20 cellular contexts compared by ENCODE assay signal in the genomic region with DNA sequence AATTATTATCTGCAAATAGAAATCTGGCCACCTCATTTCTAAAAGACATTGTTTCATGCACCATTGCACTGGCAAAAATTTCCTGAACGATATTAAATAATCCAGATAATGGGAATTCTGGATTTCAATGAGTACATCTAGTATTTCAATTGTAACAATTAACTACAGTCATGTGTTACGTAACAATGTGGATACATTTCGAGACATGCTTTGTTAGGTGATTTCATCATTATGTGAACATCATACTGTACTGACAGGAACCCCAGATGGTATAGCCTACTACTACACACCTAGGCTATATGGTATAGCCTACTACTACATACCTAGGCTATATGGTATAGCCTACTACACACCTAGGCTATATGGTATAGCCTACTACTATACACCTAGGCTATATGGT.
"Had no signal": no experiment of that assay in that cellular context is flagged by ENCODE, and none has a peak within 500 bp of the region (broad histone marks: within the 10 kb centered on the region; RNA-seq: fewer than 3 reads in every experiment).

No MANE protein-coding gene starts in this region.

- DNase-seq: activated CD4-positive, alpha-beta T cell treated with anti-CD3 and anti-CD28 coated beads, Interleukin-2, amount 50 U/mL, for 48 hours; activated naive CD4-positive, alpha-beta T cell; activated naive CD8-positive, alpha-beta T cell treated with anti-CD3 and anti-CD28 coated beads, Interleukin-2, amount 10 ng/mL, durations not matched to agents 7 days and 5 days; anterior cingulate cortex; colonic mucosa; hippocampal formation; left colon; lower lobe of right lung; sigmoid colon; stimulated activated CD4-positive, alpha-beta T cell treated with anti-CD3 and anti-CD28 coated beads, Interleukin-4, amount 100 ng/mL, for 24 hours; stomach; T-helper 2 cell; WERI-Rb-1 had no signal

- H3K4me1 Mint-ChIP-seq: activated naive CD8-positive, alpha-beta T cell treated with anti-CD3 and anti-CD28 coated beads, Interleukin-2, amount 10 ng/mL, durations not matched to agents 7 days and 5 days; brain; central memory CD8-positive, alpha-beta T cell; stimulated activated effector memory CD8-positive, alpha-beta T cell treated with anti-CD3 and anti-CD28 coated beads, Interleukin-12 subunit alpha, Interleukin-12 subunit beta, amount 100 ng/mL, for 72 hours had no signal

- FAIRE-seq: islet of Langerhans had no signal

- H3K9me3 Mint-ChIP-seq: activated naive CD8-positive, alpha-beta T cell treated with anti-CD3 and anti-CD28 coated beads, Interleukin-2, amount 10 ng/mL, durations not matched to agents 7 days and 5 days; brain; central memory CD8-positive, alpha-beta T cell; natural killer cell treated with Interleukin-12 subunit alpha and Interleukin-12 subunit beta and Interleukin-15 and Interleukin-18, amount 100 ng/mL, for 72 hours; stimulated activated effector memory CD8-positive, alpha-beta T cell treated with anti-CD3 and anti-CD28 coated beads, Interleukin-12 subunit alpha, Interleukin-12 subunit beta, amount 100 ng/mL, for 72 hours had no signal

- ATAC-seq: left colon; lower lobe of right lung; natural killer cell treated with Interleukin-12 subunit alpha and Interleukin-12 subunit beta and Interleukin-15 and Interleukin-18, amount 100 ng/mL, for 72 hours; stimulated activated effector memory CD8-positive, alpha-beta T cell treated with anti-CD3 and anti-CD28 coated beads, Interleukin-12 subunit alpha, Interleukin-12 subunit beta, amount 100 ng/mL, for 72 hours had no signal

- H3K27me3 ChIP-seq: colonic mucosa, esophagus muscularis mucosa, sigmoid colon, stomach had no signal

- H3K4me3 Mint-ChIP-seq: activated naive CD8-positive, alpha-beta T cell treated with anti-CD3 and anti-CD28 coated beads, Interleukin-2, amount 10 ng/mL, durations not matched to agents 7 days and 5 days; brain; central memory CD8-positive, alpha-beta T cell; natural killer cell treated with Interleukin-12 subunit alpha and Interleukin-12 subunit beta and Interleukin-15 and Interleukin-18, amount 100 ng/mL, for 72 hours; stimulated activated effector memory CD8-positive, alpha-beta T cell treated with anti-CD3 and anti-CD28 coated beads, Interleukin-12 subunit alpha, Interleukin-12 subunit beta, amount 100 ng/mL, for 72 hours had no signal

- H3K4me3 ChIP-seq: colonic mucosa, esophagus muscularis mucosa, lower lobe of right lung, sigmoid colon, stomach had no signal

- H3K4me1 ChIP-seq: colonic mucosa, lower lobe of right lung, parathyroid adenoma, stomach had no signal

- H3K27ac Mint-ChIP-seq: activated naive CD8-positive, alpha-beta T cell treated with anti-CD3 and anti-CD28 coated beads, Interleukin-2, amount 10 ng/mL, durations not matched to agents 7 days and 5 days; brain; natural killer cell treated with Interleukin-12 subunit alpha and Interleukin-12 subunit beta and Interleukin-15 and Interleukin-18, amount 100 ng/mL, for 72 hours had no signal

- H3K27me3 Mint-ChIP-seq: activated naive CD8-positive, alpha-beta T cell treated with anti-CD3 and anti-CD28 coated beads, Interleukin-2, amount 10 ng/mL, durations not matched to agents 7 days and 5 days; brain; central memory CD8-positive, alpha-beta T cell; natural killer cell treated with Interleukin-12 subunit alpha and Interleukin-12 subunit beta and Interleukin-15 and Interleukin-18, amount 100 ng/mL, for 72 hours had no signal

- H3K9me3 ChIP-seq: colonic mucosa, esophagus muscularis mucosa, lower lobe of right lung, sigmoid colon, stomach had no signal

- H3K27ac ChIP-seq: colonic mucosa, esophagus muscularis mucosa, lower lobe of right lung, parathyroid adenoma, sigmoid colon, stomach, WERI-Rb-1 had no signal
